Comparison of ENCODE assay signal across 12 cellular contexts in the genomic region with DNA sequence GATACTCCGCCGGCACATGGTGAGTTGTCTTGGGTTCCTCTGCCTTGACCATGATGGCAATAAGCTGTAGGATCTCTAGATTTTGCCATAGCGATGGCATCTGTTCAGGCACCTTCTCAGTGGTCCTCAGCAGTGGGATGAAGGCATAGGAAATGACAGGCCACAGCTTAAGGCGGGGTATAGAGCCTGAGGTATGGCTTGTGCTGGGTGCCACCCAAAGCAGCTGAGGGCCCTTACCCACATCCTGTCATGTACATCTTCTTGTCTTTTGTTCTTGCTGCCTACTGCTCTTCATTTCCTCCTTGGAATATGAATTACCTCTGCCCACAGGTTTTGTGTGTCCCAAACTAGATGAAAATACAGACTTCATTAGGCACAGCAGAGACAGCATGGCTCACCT. TPM values are rescaled to one million over a fixed set of nuclear protein-coding genes. Genes with fewer than 3 reads are reported as not detected.
A peak's percentile ranks its signal among the peaks of the same experiment; 100 is the strongest.
DNase-seq lines count a peak whose midpoint lies in the region; ATAC-seq and TF ChIP-seq lines count a peak whose summit lies in the region.
"Had no signal": no experiment of that assay in that cellular context is flagged by ENCODE, and none has a peak within 500 bp of the region (broad histone marks: within the 10 kb centered on the region; RNA-seq: fewer than 3 reads in every experiment).

No MANE protein-coding gene starts in this region.

- peaks cover 0 to 39% (median 7%) of the 10 kb centered on the region in 11 experiments; a peak in 12 of 22 replicates for H4K20me1 ChIP-seq in BLaER1 treated with 17β-estradiol and CSF1 and Interleukin-3, amounts not matched to agents 10 nM and 100 nM
- 0 out of 2 replicates have a peak, but pooled peaks cover 7% of the 10 kb centered on the region for H4K20me1 ChIP-seq in SK-N-SH (ENCODE audit: insufficient read depth)

- H2AFZ ChIP-seq in SK-N-SH (ENCODE audit: low read depth): no peak overlapping the region

- H3K27ac ChIP-seq in BLaER1 treated with 17β-estradiol and CSF1 and Interleukin-3, amounts not matched to agents 10 nM and 100 nM: peak overlapping the region in 8 of 11 experiments; percentile 5 to 61 (median 44); a peak in 15 of 22 replicates
- H3K27ac ChIP-seq in VCaP (peak overlapping the region; percentile 96), prostate gland (peak overlapping the region; percentile 56 to 80), SK-N-SH (ENCODE audit: low read depth in 2 of 2, low read length in 1 of 2) (no peak overlapping the region)
- H3K27ac ChIP-seq: RWPE1 had no signal

- no peak for TF ChIP-seq RAD21 in SK-N-SH (IDR thresholded peaks at IDR 0.05; ENCODE audit: low read length)

- peak overlapping the region; percentile 16 to 79 (median 52); a peak in 19 of 22 replicates for H3K4me2 ChIP-seq in BLaER1 treated with 17β-estradiol and CSF1 and Interleukin-3, amounts not matched to agents 10 nM and 100 nM
- H3K4me2 ChIP-seq in SK-N-SH: no peak overlapping the region

- no peaks in the 10 kb centered on the region for H3K27me3 Mint-ChIP-seq in activated T-helper 17 cell treated with anti-CD3 and anti-CD28 coated beads, Interleukin-2, amount 50 U/mL, for 72 hours

- CTCF ChIA-PET in SK-N-SH (lab: Yijun Ruan, JAX): interaction anchor here (1.0 to 2.0 kb wide), 3 partner anchors 33 to 250 kb away, joined by 4 read pairs; no protein-coding TSS in a partner anchor

- H3K36me3 ChIP-seq in BLaER1 treated with 17β-estradiol and CSF1 and Interleukin-3, amounts not matched to agents 10 nM and 100 nM: peaks cover 99 to 100% (median 100%) of the 10 kb centered on the region in 11 experiments
- H3K36me3 ChIP-seq in prostate gland: peaks cover 0 to 6% of the 10 kb centered on the region in 2 donors
- H3K36me3 ChIP-seq in SK-N-SH (replicated peaks in 1 of 2; ENCODE audit: control insufficient read depth in 1 of 2, insufficient read depth in 2 of 2, low read length in 1 of 2): peaks cover 84% of the 10 kb centered on the region in 2 experiments

- ATAC-seq in activated T-helper 17 cell treated with anti-CD3 and anti-CD28 coated beads, Interleukin-2, amount 50 U/mL, for 72 hours (replicated peaks): peak; percentile 90

- no peaks in the 10 kb centered on the region for H3F3A ChIP-seq in SK-N-SH (replicated peaks; ENCODE audit: insufficient read depth)

- TF ChIP-seq POLR2A in prostate gland (IDR thresholded peaks at IDR 0.05): no peak

- POLR2A ChIA-PET in SK-N-SH (lab: Yijun Ruan, JAX): no interaction called here

- peaks cover 22 to 98% (median 70%) of the 10 kb centered on the region in 10 experiments for H3K4me1 ChIP-seq in BLaER1 treated with 17β-estradiol and CSF1 and Interleukin-3, amounts not matched to agents 10 nM and 100 nM
- H3K4me1 ChIP-seq in prostate gland (replicated peaks) (peaks cover 54% of the 10 kb centered on the region), SK-N-SH (ENCODE audit: control insufficient read depth in 1 of 2, insufficient read depth in 2 of 2, low read depth in 1 of 2, low read length in 1 of 2) (no peaks in the 10 kb centered on the region)

- peaks cover 15% of the 10 kb centered on the region; the same call in 1 of the 2 replicates for H3K79me2 ChIP-seq in SK-N-SH (ENCODE audit: insufficient read depth)

- peaks cover 96% of the 10 kb centered on the region for H3K36me3 Mint-ChIP-seq in activated T-helper 17 cell treated with anti-CD3 and anti-CD28 coated beads, Interleukin-2, amount 50 U/mL, for 72 hours (ENCODE audit: low read depth)

- 0 out of 20 replicates have a peak overlapping the region, but pooled peaks of 1 of the 10 experiments have one; percentile 6 for H3K4me3 ChIP-seq in BLaER1 treated with 17β-estradiol and CSF1 and Interleukin-3, amounts not matched to agents 10 nM and 100 nM
- no peak overlapping the region for H3K4me3 ChIP-seq in prostate gland
- H3K4me3 ChIP-seq in SK-N-SH (ENCODE audit: low read depth in 2 of 2, low read length in 1 of 2): no peak overlapping the region

- H3K27ac Mint-ChIP-seq in activated T-helper 17 cell treated with anti-CD3 and anti-CD28 coated beads, Interleukin-2, amount 50 U/mL, for 72 hours: peak overlapping the region; percentile 87

- peaks cover 32% of the 10 kb centered on the region for H3K4me1 Mint-ChIP-seq in activated T-helper 17 cell treated with anti-CD3 and anti-CD28 coated beads, Interleukin-2, amount 50 U/mL, for 72 hours

- H3K4me3 Mint-ChIP-seq in activated T-helper 17 cell treated with anti-CD3 and anti-CD28 coated beads, Interleukin-2, amount 50 U/mL, for 72 hours: peak overlapping the region; percentile 40

- no peaks in the 10 kb centered on the region for H3K9me3 Mint-ChIP-seq in activated T-helper 17 cell treated with anti-CD3 and anti-CD28 coated beads, Interleukin-2, amount 50 U/mL, for 72 hours

- H3K27me3 ChIP-seq in BLaER1 treated with 17β-estradiol and CSF1 and Interleukin-3, amounts not matched to agents 10 nM and 100 nM: no peaks in the 10 kb centered on the region
- no peaks in the 10 kb centered on the region for H3K27me3 ChIP-seq in prostate gland (replicated peaks; ENCODE audit: insufficient read depth)
- H3K27me3 ChIP-seq in SK-N-SH (ENCODE audit: insufficient read depth): no peaks in the 10 kb centered on the region

- intact Hi-C loops in prostate gland (cut with DNase I): no loop called here

- no peak for DNase-seq in prostate gland (ENCODE audit: low spot score)
- no peak for DNase-seq in occipital lobe (lab: John Stamatoyannopoulos, UW)
- DNase-seq in SK-N-SH: no peak
- no peak for DNase-seq in NCI-H2171 (lab: John Stamatoyannopoulos, UW)
- DNase-seq in HuH-7 (ENCODE audit: low spot score): no peak
- DNase-seq: NCI-H2171 treated with DMSO at 0.1 percent for 48 hours had no signal

- WGBS in prostate gland: 96% methylated on average over 4 of the region's 4 CpGs
- 96% methylated on average over 4 of the region's 4 CpGs for WGBS in SK-N-SH (ENCODE audit: low lambda C conversion rate)

- TF ChIP-seq CTCF in VCaP (conservative IDR thresholded peaks at IDR 0.05): no peak
- TF ChIP-seq CTCF in prostate gland (IDR thresholded peaks at IDR 0.05): no peak
- no peak for TF ChIP-seq CTCF in SK-N-SH (IDR thresholded peaks at IDR 0.05)

- no peaks in the 10 kb centered on the region for H3K9me2 ChIP-seq in SK-N-SH

- H3K9ac ChIP-seq in BLaER1 treated with 17β-estradiol and CSF1 and Interleukin-3, amounts not matched to agents 10 nM and 100 nM: peak overlapping the region in 2 of 11 experiments; percentile 12 to 37; a peak in 3 of 22 replicates
- no peak overlapping the region for H3K9ac ChIP-seq in SK-N-SH

- no peaks in the 10 kb centered on the region for H3K9me3 ChIP-seq in BLaER1 treated with 17β-estradiol and CSF1 and Interleukin-3, amounts not matched to agents 10 nM and 100 nM (replicated peaks in 1 of 11)
- no peaks in the 10 kb centered on the region for H3K9me3 ChIP-seq in prostate gland
- H3K9me3 ChIP-seq in SK-N-SH: no peaks in the 10 kb centered on the region

- no peak for TF ChIP-seq EP300 in SK-N-SH (IDR thresholded peaks at IDR 0.05; ENCODE audit: borderline replicate concordance in 1 of 2, low read depth in 1 of 2, low read length in 1 of 2)

TF ChIP-seq in SK-N-SH, 30 proteins besides CTCF, POLR2A, EP300 and RAD21:
- no peak for TF ChIP-seq SMC3 (IDR thresholded peaks at IDR 0.05; ENCODE audit: low read depth, low read length)
- no peak for TF ChIP-seq TCF12 (IDR thresholded peaks at IDR 0.05)
- no peak for TF ChIP-seq FOXM1 (IDR thresholded peaks at IDR 0.05; ENCODE audit: low read depth)
- TF ChIP-seq, protein P1, sequence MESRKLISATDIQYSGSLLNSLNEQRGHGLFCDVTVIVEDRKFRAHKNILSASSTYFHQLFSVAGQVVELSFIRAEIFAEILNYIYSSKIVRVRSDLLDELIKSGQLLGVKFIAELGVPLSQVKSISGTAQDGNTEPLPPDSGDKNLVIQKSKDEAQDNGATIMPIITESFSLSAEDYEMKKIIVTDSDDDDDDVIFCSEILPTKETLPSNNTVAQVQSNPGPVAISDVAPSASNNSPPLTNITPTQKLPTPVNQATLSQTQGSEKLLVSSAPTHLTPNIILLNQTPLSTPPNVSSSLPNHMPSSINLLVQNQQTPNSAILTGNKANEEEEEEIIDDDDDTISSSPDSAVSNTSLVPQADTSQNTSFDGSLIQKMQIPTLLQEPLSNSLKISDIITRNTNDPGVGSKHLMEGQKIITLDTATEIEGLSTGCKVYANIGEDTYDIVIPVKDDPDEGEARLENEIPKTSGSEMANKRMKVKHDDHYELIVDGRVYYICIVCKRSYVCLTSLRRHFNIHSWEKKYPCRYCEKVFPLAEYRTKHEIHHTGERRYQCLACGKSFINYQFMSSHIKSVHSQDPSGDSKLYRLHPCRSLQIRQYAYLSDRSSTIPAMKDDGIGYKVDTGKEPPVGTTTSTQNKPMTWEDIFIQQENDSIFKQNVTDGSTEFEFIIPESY (IDR thresholded peaks at IDR 0.05; ENCODE audit: borderline replicate concordance, low read depth): no peak
- TF ChIP-seq SIN3A (IDR thresholded peaks at IDR 0.05; ENCODE audit: borderline replicate concordance, low read depth, low read length): no peak

RNA-seq across cellular contexts. Expression of gene KAT7, which starts 29.5 kb away (rescaled TPM):
- 10 to 100 TPM; 66.4 to 86.4 TPM for total RNA-seq in activated T-helper 17 cell treated with anti-CD3 and anti-CD28 coated beads, Interleukin-2, amount 50 U/mL, for 72 hours
- 10 to 100 TPM; 48.3 to 78.6 TPM for total RNA-seq in prostate gland
- 49.0 TPM for total RNA-seq in occipital lobe
- 18.5 and 20.2 TPM in 2 replicates for polyA plus RNA-seq in SK-N-SH (2012; rRNA removed)
- 16.2 and 16.6 TPM in 2 replicates for polyA plus RNA-seq in SK-N-SH (2012; cell fraction: cytosol; rRNA removed)
- polyA plus RNA-seq in SK-N-SH (2012; cell fraction: nucleus; rRNA removed): 29.1 and 32.5 TPM in 2 replicates

RNA-seq across cellular contexts. Expression of gene TAC4, which starts 29.9 kb away (rescaled TPM):
- not detected for total RNA-seq in activated T-helper 17 cell treated with anti-CD3 and anti-CD28 coated beads, Interleukin-2, amount 50 U/mL, for 72 hours
- not detected for total RNA-seq in prostate gland
- total RNA-seq in occipital lobe: not detected
- polyA plus RNA-seq in SK-N-SH (2012; rRNA removed): not detected in 2 replicates
- not detected in 2 replicates for polyA plus RNA-seq in SK-N-SH (2012; cell fraction: cytosol; rRNA removed)
- polyA plus RNA-seq in SK-N-SH (2012; cell fraction: nucleus; rRNA removed): not detected in 2 replicates
- total RNA-seq: HT-29, mononuclear cell had no signal

RNA-seq across cellular contexts. Expression of gene FAM117A, which starts 54.1 kb away (rescaled TPM):
- 10 to 100 TPM; 25.8 TPM for total RNA-seq in activated T-helper 17 cell treated with anti-CD3 and anti-CD28 coated beads, Interleukin-2, amount 50 U/mL, for 72 hours
- total RNA-seq in prostate gland: 10 to 100 TPM; 30.9 to 46.4 TPM
- total RNA-seq in occipital lobe: 0.62 TPM
- polyA plus RNA-seq in SK-N-SH (2012; rRNA removed): 7.8 and 9.0 TPM in 2 replicates
- polyA plus RNA-seq in SK-N-SH (2012; cell fraction: cytosol; rRNA removed): 4.6 and 6.4 TPM in 2 replicates
- 10.5 and 13.1 TPM in 2 replicates for polyA plus RNA-seq in SK-N-SH (2012; cell fraction: nucleus; rRNA removed)

Comparison
In these comparisons a context has a peak if more than half of its experiments do, and no peak if none do; other contexts are left out.
1. H3K27ac ChIP-seq: peak in BLaER1 treated with 17β-estradiol and CSF1 and Interleukin-3, amounts not matched to agents 10 nM and 100 nM (8 of 11), VCaP (single experiment) and prostate gland (2 of 2); none in SK-N-SH (0 of 2).
2. RNA of gene FAM117A, which starts 54.1 kb away (total RNA-seq): 30.9 to 46.4 TPM in prostate gland and 25.8 TPM in activated T-helper 17 cell treated with anti-CD3 and anti-CD28 coated beads, Interleukin-2, amount 50 U/mL, for 72 hours; 0.62 TPM in occipital lobe (single experiment); every median in the first group is over 10 times any median in the second.